ENCODE assay signal across 24 cellular contexts in genomic region chr2:187187521-187187920, GRCh38.
"Had no signal": no experiment of that assay in that cellular context is flagged by ENCODE, and none has a peak within 500 bp of the region (broad histone marks: within the 10 kb centered on the region; RNA-seq: fewer than 3 reads in every experiment).

No MANE protein-coding gene starts in this region.

- H3K9me3 ChIP-seq: gastrocnemius medialis, testis, transverse colon had no signal

- ATAC-seq: activated CD8-positive, alpha-beta T cell treated with anti-CD3 and anti-CD28 coated beads for 36 hours; activated T-cell treated with anti-CD3 and anti-CD28 coated beads, Interleukin-2, amount 50 U/mL, for 4 hours; activated T-helper 17 cell treated with anti-CD3 and anti-CD28 coated beads, Interleukin-2, amount 50 U/mL, for 72 hours; gastrocnemius medialis; mucosa of descending colon; natural killer cell treated with Interleukin-12 subunit alpha and Interleukin-12 subunit beta and Interleukin-15 and Interleukin-18, amount 100 ng/mL, for 72 hours; right cardiac atrium had no signal

- H3K27me3 Mint-ChIP-seq: activated B cell treated with CpG ODN at 0.5 μM for 24 hours; activated CD8-positive, alpha-beta T cell treated with anti-CD3 and anti-CD28 coated beads for 36 hours; activated T-helper 17 cell treated with anti-CD3 and anti-CD28 coated beads, Interleukin-2, amount 50 U/mL, for 72 hours; natural killer cell treated with Interleukin-12 subunit alpha and Interleukin-12 subunit beta and Interleukin-15 and Interleukin-18, amount 100 ng/mL, for 72 hours had no signal

- H3K36me3 ChIP-seq: breast epithelium, gastrocnemius medialis, left ventricle myocardium inferior, spleen, transverse colon had no signal

- H3K4me3 Mint-ChIP-seq: activated B cell treated with CpG ODN at 0.5 μM for 24 hours; activated CD8-positive, alpha-beta T cell treated with anti-CD3 and anti-CD28 coated beads for 36 hours; activated T-cell treated with anti-CD3 and anti-CD28 coated beads, Interleukin-2, amount 50 U/mL, for 4 hours; activated T-helper 17 cell treated with anti-CD3 and anti-CD28 coated beads, Interleukin-2, amount 50 U/mL, for 72 hours; natural killer cell treated with Interleukin-12 subunit alpha and Interleukin-12 subunit beta and Interleukin-15 and Interleukin-18, amount 100 ng/mL, for 72 hours; T-helper 2 cell treated with Interferon-gamma antibody and Interleukin-4, amounts not matched to agents 5 μg/mL and 100 μg/mL, for 36 hours had no signal

- DNase-seq: activated B cell treated with CpG ODN at 0.5 μM for 24 hours; activated CD4-positive, alpha-beta T cell treated with anti-CD3 and anti-CD28 coated beads, Interleukin-2, amount 50 U/mL, for 1 hour; activated CD8-positive, alpha-beta T cell treated with anti-CD3 and anti-CD28 coated beads for 36 hours; activated gamma-delta T cell treated with Interleukin-2 at 50 U/mL for 16 hours; activated naive CD4-positive, alpha-beta T cell treated with anti-CD3 and anti-CD28 coated beads, Interleukin-2, amount 50 U/mL, for 16 hours; activated T-cell treated with anti-CD3 and anti-CD28 coated beads, Interleukin-2, amount 50 U/mL, for 4 hours; amygdala; central memory CD4-positive, alpha-beta T cell; effector CD4-positive, alpha-beta T cell; gastrocnemius medialis; glutamatergic neuron; islet precursor cell; left ventricle myocardium inferior; mucosa of descending colon; right cardiac atrium; spleen; stimulated activated naive CD4-positive, alpha-beta T cell treated with Interleukin-2 at 50 U/mL for 16 hours; testis; transverse colon had no signal

- H3K4me3 ChIP-seq: breast epithelium, gastrocnemius medialis, left ventricle myocardium inferior, lung, mucosa of descending colon, spleen, testis, transverse colon had no signal

- H3K9me3 Mint-ChIP-seq: activated CD8-positive, alpha-beta T cell treated with anti-CD3 and anti-CD28 coated beads for 36 hours; T-helper 2 cell treated with Interferon-gamma antibody and Interleukin-4, amounts not matched to agents 5 μg/mL and 100 μg/mL, for 36 hours had no signal

- H3K4me1 Mint-ChIP-seq: activated B cell treated with CpG ODN at 0.5 μM for 24 hours; activated T-helper 17 cell treated with anti-CD3 and anti-CD28 coated beads, Interleukin-2, amount 50 U/mL, for 72 hours had no signal

- H3K27ac ChIP-seq: breast epithelium, gastrocnemius medialis, left ventricle myocardium inferior, spleen, testis, transverse colon had no signal

- H3K27me3 ChIP-seq: breast epithelium, gastrocnemius medialis, spleen, testis, transverse colon had no signal

- H3K27ac Mint-ChIP-seq: activated B cell treated with CpG ODN at 0.5 μM for 24 hours; activated CD8-positive, alpha-beta T cell treated with anti-CD3 and anti-CD28 coated beads for 36 hours; activated T-helper 17 cell treated with anti-CD3 and anti-CD28 coated beads, Interleukin-2, amount 50 U/mL, for 72 hours; natural killer cell treated with Interleukin-12 subunit alpha and Interleukin-12 subunit beta and Interleukin-15 and Interleukin-18, amount 100 ng/mL, for 72 hours; T-helper 2 cell treated with Interferon-gamma antibody and Interleukin-4, amounts not matched to agents 5 μg/mL and 100 μg/mL, for 36 hours had no signal

- H3K4me1 ChIP-seq: breast epithelium, gastrocnemius medialis, spleen, testis had no signal
